Comparison of ENCODE assay signal across 1 cellular context in genomic region chr10:103593022-103593570, GRCh38.
TF ChIP-seq lines count a peak whose summit lies in the region.

No MANE protein-coding gene starts in this region.

TF ChIP-seq in GM12878, 131 proteins besides CTCF, POLR2A, EP300 and RAD21 (continued from another document):
- TF ChIP-seq HSF1 (IDR thresholded peaks at IDR 0.05; ENCODE audit: low read depth, low read length) (no peak), NFXL1 (IDR thresholded peaks at IDR 0.05; ENCODE audit: borderline replicate concordance) (no peak), BMI1 (IDR thresholded peaks at IDR 0.05; ENCODE audit: borderline replicate concordance) (no peak), RAD51 (IDR thresholded peaks at IDR 0.05) (no peak)
